ENCODE assay signal across 8 cellular contexts in genomic region chr2:237904806-237905599, GRCh38. TPM values are rescaled to one million over a fixed set of nuclear protein-coding genes. Genes with fewer than 3 reads are reported as not detected.
DNase-seq lines count a peak whose midpoint lies in the region; ATAC-seq, FAIRE-seq and TF ChIP-seq lines count a peak whose summit lies in the region.

No MANE protein-coding gene starts in this region.

- SMC1A ChIA-PET in GM12878 (lab: Charles Lee; ENCODE audit: uncharacterized antibody, unreplicated experiment) = interaction anchor here (0.6 to 1.4 kb wide), 12 partner anchors 11 to 271 kb away, joined by 3 to 4 read pairs (median 3); no protein-coding TSS in a partner anchor

- H3K4me2 ChIP-seq in GM12878 (ENCODE audit: control insufficient read depth, insufficient read depth) = peak overlapping the region; percentile 77

- H3K9me3 ChIP-seq in KOPT-K1 (ENCODE audit: insufficient read depth, low read length, poor library complexity, severe bottlenecking) (peaks cover 14% of the 10 kb centered on the region), GM12878 (replicated peaks; ENCODE audit: control insufficient read depth, insufficient read depth, low read length) (no peaks in the 10 kb centered on the region)

- no peak for TF ChIP-seq POLR2A in GM12878 (IDR thresholded peaks at IDR 0.05; ENCODE audit: low read depth, low read length)

- POLR2A ChIA-PET in GM12878 (lab: Charles Lee) = interaction anchor here (0.6 to 1.0 kb wide), 2 partner anchors 86 to 140 kb away, joined by 3 to 6 read pairs; no protein-coding TSS in a partner anchor

- 11% methylated on average over 16 of the region's 16 CpGs for WGBS in GM12878 (ENCODE audit: insufficient coverage, insufficient replicate concordance, low lambda C conversion rate, missing lambda C conversion rate)

- TF ChIP-seq EP300 in GM12878 (IDR thresholded peaks at IDR 0.05; ENCODE audit: borderline replicate concordance in 1 of 2, control insufficient read depth in 1 of 2, low read depth in 2 of 2, low read length in 2 of 2) = peak; percentile 74 to 76; a peak in 2 of 4 replicates

- peak; percentile 80 for FAIRE-seq in GM12878 (lab: Jason Lieb, UNC)

- H3K4me3 ChIP-seq in GM12878 = no peak overlapping the region

- peak; percentile 79 for ATAC-seq in GM12878

- BruUV-seq in GM12878 (replicated peaks; lab: Mats Ljungman, UMichigan) = TSS peak; percentile 62

- CTCF ChIA-PET in GM12878 (lab: Yijun Ruan, JAX) = interaction anchor here (0.5 to 1.3 kb wide), 3 partner anchors 15 to 100 kb away, joined by 3 read pairs; no protein-coding TSS in a partner anchor

- no peaks in the 10 kb centered on the region for H3K79me2 ChIP-seq in GM12878 (ENCODE audit: control insufficient read depth, insufficient read depth, low read length)

- H3K27me3 ChIP-seq in GM12878 (replicated peaks in 1 of 2; ENCODE audit: control insufficient read depth in 2 of 2, insufficient read depth in 2 of 2, low read length in 1 of 2) = no peaks in the 10 kb centered on the region

- H2AFZ ChIP-seq in GM12878 (ENCODE audit: control insufficient read depth, low read depth, low read length) = peak overlapping the region; percentile 51

- H4K20me1 ChIP-seq in GM12878 (ENCODE audit: control insufficient read depth, insufficient read depth) = no peaks in the 10 kb centered on the region

- H3K9ac ChIP-seq in GM12878 (ENCODE audit: control insufficient read depth, insufficient read depth, low read length) = peak overlapping the region; percentile 47

- RAD21 ChIA-PET in GM12878 (lab: Charles Lee; ENCODE audit: unreplicated experiment) = interaction anchor here (0.6 to 1.6 kb wide), 8 partner anchors 13 to 204 kb away, joined by 3 to 6 read pairs (median 4); no protein-coding TSS in a partner anchor

- no peak for TF ChIP-seq RAD21 in GM12878 (IDR thresholded peaks at IDR 0.05; ENCODE audit: insufficient read depth, low read depth, low read length)

- H3K27ac ChIP-seq in KOPT-K1 (ENCODE audit: low read depth, low read length, poor library complexity, severe bottlenecking) = peak overlapping the region; percentile 92
- H3K27ac ChIP-seq in GM12878 (ENCODE audit: control insufficient read depth, insufficient read depth) = peak overlapping the region; percentile 74

- intact Hi-C loops in GM12878 (cut with micrococcal nuclease; ENCODE audit: unreplicated experiment) = no loop called here

- H3K36me3 ChIP-seq in KOPT-K1 (ENCODE audit: insufficient read depth, low read length) (no peaks in the 10 kb centered on the region), GM12878 (ENCODE audit: control insufficient read depth in 2 of 2, insufficient read depth in 2 of 2, low read length in 1 of 2) (no peaks in the 10 kb centered on the region)

- peaks cover 15% of the 10 kb centered on the region for H3K4me1 ChIP-seq in GM12878 (ENCODE audit: control insufficient read depth, insufficient read depth, low read length)

- in situ Hi-C loops in GM12878 (cut with MboI) = no loop called here

- TF ChIP-seq CTCF in AG09319 (IDR thresholded peaks at IDR 0.05; ENCODE audit: low read depth, low read length) (no peak), GM12878 (IDR thresholded peaks at IDR 0.05 in 2 of 3, conservative IDR thresholded peaks at IDR 0.05 in 1 of 3; ENCODE audit: control insufficient read depth in 2 of 3, extremely low read depth in 1 of 3, insufficient read depth in 1 of 3, low read depth in 3 of 3, low read length in 3 of 3) (no peak), GM20000 (IDR thresholded peaks at IDR 0.05; ENCODE audit: extremely low read depth, missing control alignments) (no peak)

- peak; percentile 14 for DNase-seq in AG09319 (ENCODE audit: extremely low read depth, low read depth)
- peak; percentile 53 for DNase-seq in GM12878 (ENCODE audit: low read depth, low spot score)
- peak; percentile 65 for DNase-seq in mucosa of gallbladder (ENCODE audit: low spot score)
- DNase-seq in GM20000 (ENCODE audit: low spot score) = no peak
- no peak for DNase-seq in stimulated activated CD4-positive, alpha-beta T cell treated with anti-CD3 and anti-CD28 coated beads, Interleukin-12 subunit alpha, Interleukin-12 subunit beta, amount 100 ng/mL, for 4 hours
- no peak for DNase-seq in NCI-H2196 treated with DMSO at 0.1 percent for 48 hours (lab: John Stamatoyannopoulos, UW; ENCODE audit: unreplicated experiment)
- no peak for DNase-seq in activated gamma-delta T cell (lab: John Stamatoyannopoulos, UW)

TF ChIP-seq in GM12878, 131 proteins besides CTCF, POLR2A, EP300 and RAD21 (continues in another document):
- TF ChIP-seq SP1 (IDR thresholded peaks at IDR 0.05; ENCODE audit: low read depth, low read length) = peak; percentile 45
- peak; percentile 75; the same call in 1 of the 2 replicates for TF ChIP-seq MTA2 (IDR thresholded peaks at IDR 0.05; ENCODE audit: low read depth)
- peak; percentile 32 for TF ChIP-seq SKIL (IDR thresholded peaks at IDR 0.05; ENCODE audit: low read depth, poor library complexity, severe bottlenecking)
- peak; percentile 90; the same call in 1 of the 2 replicates for TF ChIP-seq RELB (IDR thresholded peaks at IDR 0.05; ENCODE audit: low read depth)
- TF ChIP-seq RELA (IDR thresholded peaks at IDR 0.05; ENCODE audit: borderline replicate concordance, partially characterized antibody) = peak; percentile 4
- peak; percentile 43; the same call in 1 of the 2 replicates for TF ChIP-seq PAX5 (IDR thresholded peaks at IDR 0.05; ENCODE audit: borderline replicate concordance, low read depth, low read length)
- TF ChIP-seq MEF2B (IDR thresholded peaks at IDR 0.05; ENCODE audit: partially characterized antibody, poor library complexity, severe bottlenecking) = peak; percentile 84
- TF ChIP-seq CHD2 (IDR thresholded peaks at IDR 0.05; ENCODE audit: borderline replicate concordance, low read depth, low read length) = 0 out of 2 replicates have a peak, but pooled peaks have one; percentile 22
- no peak for TF ChIP-seq RB1 (IDR thresholded peaks at IDR 0.05; ENCODE audit: borderline replicate concordance)
- peak; percentile 62; the same call in 1 of the 2 replicates for TF ChIP-seq MEF2A (IDR thresholded peaks at IDR 0.05; ENCODE audit: insufficient read depth, low read depth, low read length)
- 0 out of 2 replicates have a peak, but pooled peaks have one; percentile 74 for TF ChIP-seq EED (IDR thresholded peaks at IDR 0.05; ENCODE audit: low read depth)
- TF ChIP-seq ATF7 (IDR thresholded peaks at IDR 0.05; ENCODE audit: low read depth) = peak; percentile 62; the same call in 1 of the 2 replicates
- peak; percentile 72 for TF ChIP-seq RUNX3 (IDR thresholded peaks at IDR 0.05; ENCODE audit: low read length)
- TF ChIP-seq NR2C2 (IDR thresholded peaks at IDR 0.05; ENCODE audit: borderline replicate concordance, control insufficient read depth, insufficient read length, low read depth) = no peak
- TF ChIP-seq NFIC (IDR thresholded peaks at IDR 0.05; ENCODE audit: low read depth, low read length) = peak; percentile 43; the same call in 1 of the 2 replicates
- TF ChIP-seq IKZF2 (IDR thresholded peaks at IDR 0.05) = peak; percentile 92 to 94
- no peak for TF ChIP-seq ZZZ3 (IDR thresholded peaks at IDR 0.05; ENCODE audit: control insufficient read depth, insufficient read length, low read depth)
- TF ChIP-seq DPF2 (IDR thresholded peaks at IDR 0.05) = peak; percentile 84; the same call in 1 of the 2 replicates

RNA-seq across cellular contexts. Expression of gene RAMP1, which starts 45.6 kb away (rescaled TPM):
- not detected in 2 replicates for total RNA-seq in GM12878 (2013; cell fraction: nucleolus; rRNA removed)
- total RNA-seq in GM12878 (2014; rRNA removed) = 0.11 and 0.27 TPM in 2 replicates
- total RNA-seq in GM12878 (2014; rRNA removed; fragmentation: Illumina TruSeq; extraction: Trizol) = not detected in 2 replicates
- not detected in 2 replicates for total RNA-seq in GM12878 (2021)
- polyA plus RNA-seq in GM12878 (2011; ENCODE audit: low read depth) = not detected
- polyA plus RNA-seq in GM12878 (2011; rRNA removed) = 0.12 TPM in 1 of 2 replicates, not detected in the other
- 0.17 and 0.27 TPM in 2 replicates for polyA plus RNA-seq in GM12878 (2011; cell fraction: cytosol; rRNA removed)
- polyA plus RNA-seq in GM12878 (2011; cell fraction: nucleus; rRNA removed) = 0.36 TPM in 1 of 2 replicates, not detected in the other
- polyA plus RNA-seq in GM12878 (2012) = 0.14 TPM in 1 of 2 replicates, not detected in the other
- polyA plus RNA-seq in GM12878 (2014; fragmentation: Illumina TruSeq; extraction: Trizol) = not detected in 2 replicates
- not detected for polyA plus RNA-seq in GM12878 (2014; fragmentation: Nextera tagmentation; extraction: Ambion mirVana)
- 0.19 and 0.36 TPM in 2 replicates for polyA plus RNA-seq in GM12878 (2014; rRNA removed)
- not detected for polyA plus RNA-seq in GM12878 (2016; fragmentation: Nextera tagmentation; extraction: Ambion mirVana)
- not detected in 2 replicates for polyA minus RNA-seq in GM12878 (2011; rRNA and poly(A)+ RNA removed)
- not detected in 2 replicates for polyA minus RNA-seq in GM12878 (2011; cell fraction: cytosol; rRNA and poly(A)+ RNA removed)
- not detected in 2 replicates for polyA minus RNA-seq in GM12878 (2011; cell fraction: nucleus; rRNA and poly(A)+ RNA removed)
- 215 TPM for total RNA-seq in mucosa of gallbladder

Comparison
In these comparisons a context has a peak if more than half of its experiments do, and no peak if none do; other contexts are left out.
1. DNase-seq: peak in AG09319 (single experiment), GM12878 (single experiment) and mucosa of gallbladder (single experiment); none in GM20000 (single experiment), stimulated activated CD4-positive, alpha-beta T cell treated with anti-CD3 and anti-CD28 coated beads, Interleukin-12 subunit alpha, Interleukin-12 subunit beta, amount 100 ng/mL, for 4 hours (single experiment), NCI-H2196 treated with DMSO at 0.1 percent for 48 hours (single experiment) and activated gamma-delta T cell (single experiment).
2. RNA of gene RAMP1, which starts 45.6 kb away (total RNA-seq): 215 TPM in mucosa of gallbladder (single experiment); 0.11 to 0.27 TPM in GM12878; every median in the first group is over 100 times any median in the second.